ENCODE assay signal across 12 cellular contexts in genomic region chr11:85123752-85124231, GRCh38.
DNase-seq lines count a peak whose midpoint lies in the region; ATAC-seq, FAIRE-seq and TF ChIP-seq lines count a peak whose summit lies in the region.
"Had no signal": no experiment of that assay in that cellular context is flagged by ENCODE, and none has a peak within 500 bp of the region (broad histone marks: within the 10 kb centered on the region; RNA-seq: fewer than 3 reads in every experiment).

No MANE protein-coding gene starts in this region.

- no peaks in the 10 kb centered on the region for H3K27me3 ChIP-seq in foreskin keratinocyte
- H3K27me3 ChIP-seq: BLaER1 treated with 17β-estradiol and CSF1 and Interleukin-3, amounts not matched to agents 10 nM and 100 nM had no signal

- DNase-seq in GM12892 (ENCODE audit: insufficient read length) (peak; percentile 6), GM20000 (ENCODE audit: low spot score) (peak; percentile 44), SIG-M5 (lab: John Stamatoyannopoulos, UW) (peak; percentile 48), foreskin keratinocyte (no peak), islet precursor cell (no peak), amygdala (lab: John Stamatoyannopoulos, UW) (no peak)
- DNase-seq in stimulated activated CD4-positive, alpha-beta T cell treated with anti-CD3 and anti-CD28 coated beads, Interleukin-4, amount 100 ng/mL, for 1 hour = no peak
- DNase-seq: effector memory CD8-positive, alpha-beta T cell; NCI-H2029 treated with DMSO at 0.1 percent for 48 hours; small intestine had no signal

- TF ChIP-seq POLR2A in GM12892 (IDR thresholded peaks at IDR 0.05; ENCODE audit: low read depth, low read length) = no peak

- TF ChIP-seq CTCF in GM20000 (IDR thresholded peaks at IDR 0.05; ENCODE audit: extremely low read depth, missing control alignments) (no peak), foreskin keratinocyte (conservative IDR thresholded peaks at IDR 0.05) (no peak)

- peak; percentile 92 for FAIRE-seq in GM12892 (lab: Jason Lieb, UNC)
- FAIRE-seq: small intestine had no signal

- ATAC-seq in HG03095 (IDR thresholded peaks at IDR 0.05; ENCODE audit: unreplicated experiment) = peak; percentile 86
- ATAC-seq in foreskin keratinocyte = no peak
- ATAC-seq: effector memory CD8-positive, alpha-beta T cell had no signal

- H3K27ac ChIP-seq in foreskin keratinocyte = no peak overlapping the region

- no peaks in the 10 kb centered on the region for H3K4me1 ChIP-seq in foreskin keratinocyte

Comparison
In these comparisons a context has a peak if more than half of its experiments do, and no peak if none do; other contexts are left out.
1. DNase-seq: peak in GM12892 (single experiment), GM20000 (single experiment) and SIG-M5 (single experiment); none in foreskin keratinocyte (0 of 2), islet precursor cell (single experiment), amygdala (0 of 56) and stimulated activated CD4-positive, alpha-beta T cell treated with anti-CD3 and anti-CD28 coated beads, Interleukin-4, amount 100 ng/mL, for 1 hour (single experiment).